ENCODE assay signal across 8 cellular contexts in genomic region chr13:43785681-43786471, GRCh38. TPM values are rescaled to one million over a fixed set of nuclear protein-coding genes. Genes with fewer than 3 reads are reported as not detected.
DNase-seq lines count a peak whose midpoint lies in the region; ATAC-seq and TF ChIP-seq lines count a peak whose summit lies in the region.

No MANE protein-coding gene starts in this region.

- no peaks in the 10 kb centered on the region for H3K36me3 ChIP-seq in heart right ventricle
- no peaks in the 10 kb centered on the region for H3K36me3 ChIP-seq in osteoblast (ENCODE audit: insufficient read depth, low read length)

- no peaks in the 10 kb centered on the region for H3K79me2 ChIP-seq in osteoblast (ENCODE audit: insufficient read depth, low read length)

- H2AFZ ChIP-seq in osteoblast (ENCODE audit: low read length): peak overlapping the region; percentile 82

- ATAC-seq in heart right ventricle (peak; percentile 78 to 92 (median 88)), GM21529 (IDR thresholded peaks at IDR 0.05; ENCODE audit: unreplicated experiment) (no peak)

- in situ Hi-C loops in GM13977 (cut with MboI; ENCODE audit: low pct_unique_long_range_greater_than_20kb, low sequenced_read_pairs, unreplicated experiment): no loop called here

- H3K9me3 ChIP-seq in heart right ventricle: no peaks in the 10 kb centered on the region
- no peaks in the 10 kb centered on the region for H3K9me3 ChIP-seq in osteoblast (ENCODE audit: low read depth, low read length)

- TF ChIP-seq CTCF in AG04449 (IDR thresholded peaks at IDR 0.05; ENCODE audit: insufficient read depth, low read length, missing control alignments) (no peak), GM13977 (IDR thresholded peaks at IDR 0.05; ENCODE audit: extremely low read depth, insufficient read depth, missing control alignments) (no peak), heart right ventricle (IDR thresholded peaks at IDR 0.05) (no peak), osteoblast (IDR thresholded peaks at IDR 0.05; ENCODE audit: extremely low read depth, low read depth, low read length) (no peak)

- CTCF ChIA-PET in AG04449 (lab: Yijun Ruan, JAX): interaction anchor here (0.7 to 2.4 kb wide), 4 partner anchors 15 to 701 kb away, joined by 3 to 6 read pairs (median 4); no protein-coding TSS in a partner anchor

- H3K27me3 ChIP-seq in heart right ventricle (peaks cover 0 to 50% (median 28%) of the 10 kb centered on the region in 7 donors), osteoblast (ENCODE audit: insufficient read depth, low read length) (no peaks in the 10 kb centered on the region)

- peak overlapping the region; percentile 85 for H3K4me2 ChIP-seq in osteoblast (ENCODE audit: insufficient read depth, low read length)

- peak overlapping the region; percentile 72 for H3K4me3 ChIP-seq in AG04449 (ENCODE audit: low read depth, low read length)
- H3K4me3 ChIP-seq in heart right ventricle: peak overlapping the region; percentile 50 to 89 (median 70)
- peak overlapping the region; percentile 76 for H3K4me3 ChIP-seq in osteoblast (ENCODE audit: insufficient read depth, low read length)

- DNase-seq in AG04449 (ENCODE audit: low read depth, low spot score) (no peak), GM13977 (ENCODE audit: low spot score) (peak; percentile 53), NCI-H526 (lab: John Stamatoyannopoulos, UW) (peak; percentile 67 to 89), amygdala (lab: John Stamatoyannopoulos, UW) (peak; percentile 16 to 93 (median 82)), heart right ventricle (peak; percentile 87 to 88), osteoblast (ENCODE audit: insufficient read length, low spot score, missing footprints) (peak; percentile 93), T-helper 9 cell (no peak)

- POLR2A ChIA-PET in AG04449 (lab: Yijun Ruan, JAX): interaction anchor here (0.6 to 1.7 kb wide), 5 partner anchors 19 to 628 kb away, joined by 3 to 5 read pairs (median 3); no protein-coding TSS in a partner anchor

- intact Hi-C loops in heart right ventricle (cut with DNase I): loop anchor here in 7 of 10 donors (5.0 to 10.0 kb wide), 10 partner anchors 99 to 589 kb away; no protein-coding TSS in a partner anchor

- peaks cover 0 to 50% (median 32%) of the 10 kb centered on the region in 9 donors for H3K4me1 ChIP-seq in heart right ventricle
- peaks cover 18% of the 10 kb centered on the region for H3K4me1 ChIP-seq in osteoblast (ENCODE audit: insufficient read depth, low read length)

- 1% methylated on average over 65 to 72 of the region's 75 CpGs for WGBS in heart right ventricle, 2 donors

- no peaks in the 10 kb centered on the region for H4K20me1 ChIP-seq in osteoblast (ENCODE audit: insufficient read depth, low read length)

- peak overlapping the region; percentile 54 to 90 (median 84) for H3K27ac ChIP-seq in heart right ventricle
- no peak overlapping the region for H3K27ac ChIP-seq in osteoblast (ENCODE audit: low read depth, low read length)

RNA-seq across cellular contexts. Expression of gene ENOX1, which starts 0.9 kb away (rescaled TPM):
- total RNA-seq in heart right ventricle: 10 to 100 TPM in 2 of 10 donors, 1 to 10 TPM in 8; 3.1 to 10.4 (median 7.7) TPM
- polyA plus RNA-seq in heart right ventricle: 1 to 10 TPM; 2.0 to 2.1 TPM
- 5.4 and 7.1 TPM in 2 replicates for total RNA-seq in osteoblast

Comparison
In these comparisons a context has a peak if more than half of its experiments do, and no peak if none do; other contexts are left out.
1. DNase-seq: peak in GM13977 (single experiment), NCI-H526 (2 of 2), amygdala (56 of 56), heart right ventricle (2 of 2) and osteoblast (single experiment); none in AG04449 (single experiment) and T-helper 9 cell (single experiment).
2. Peak in every context shown above with its lines, with median percentiles within 50 percentile points of each other: H3K4me3 ChIP-seq.